ENCODE assay signal across 16 cellular contexts in the genomic region with DNA sequence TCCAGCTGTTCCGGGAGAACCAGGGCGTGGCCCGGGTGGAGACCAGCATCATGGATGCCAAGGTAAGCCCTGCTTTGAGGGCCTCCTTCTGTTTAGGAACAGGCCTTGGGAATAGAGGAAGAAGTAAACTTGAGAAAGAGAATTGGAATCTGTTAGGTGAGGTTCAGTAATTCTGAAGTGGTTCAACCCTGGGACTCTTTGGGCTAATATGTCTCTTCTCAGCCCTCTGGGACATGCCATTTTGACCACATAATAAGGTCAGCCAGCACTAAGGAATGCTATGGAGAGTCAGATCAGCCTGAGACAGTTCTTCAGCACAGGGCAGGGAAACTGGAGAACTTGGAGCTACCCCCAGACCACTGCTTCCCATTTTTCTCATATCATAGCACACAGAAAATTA.
"Had no signal": no experiment of that assay in that cellular context is flagged by ENCODE, and none has a peak within 500 bp of the region (broad histone marks: within the 10 kb centered on the region; RNA-seq: fewer than 3 reads in every experiment).

No MANE protein-coding gene starts in this region.

- H3K9me3 ChIP-seq: heart left ventricle, right atrium auricular region, tibial nerve, vagina had no signal

- ATAC-seq: activated CD4-positive, CD25-positive, alpha-beta regulatory T cell treated with anti-CD3 and anti-CD28 coated beads, Interleukin-2, amount 50 U/mL, for 24 hours; effector memory CD8-positive, alpha-beta T cell; heart left ventricle; naive thymus-derived CD8-positive, alpha-beta T cell had no signal

- DNase-seq: activated naive CD8-positive, alpha-beta T cell treated with anti-CD3 and anti-CD28 coated beads for 36 hours; cerebellar nuclear complex; effector memory CD8-positive, alpha-beta T cell; heart left ventricle; naive thymus-derived CD8-positive, alpha-beta T cell; nucleus accumbens; stimulated activated CD4-positive, alpha-beta T cell treated with anti-CD3 and anti-CD28 coated beads, Interleukin-15, amount 100 ng/mL, for 24 hours; stimulated activated CD4-positive, alpha-beta T cell treated with anti-CD3 and anti-CD28 coated beads, Interleukin-4, amount 100 ng/mL, for 1 hour; stimulated activated naive CD4-positive, alpha-beta T cell had no signal

- H3K27me3 ChIP-seq: right atrium auricular region, vagina had no signal

- H3K4me3 ChIP-seq: heart left ventricle, lung, right atrium auricular region, skin epidermis, tibial nerve, vagina had no signal

- H3K27ac Mint-ChIP-seq: activated naive CD8-positive, alpha-beta T cell treated with anti-CD3 and anti-CD28 coated beads for 36 hours; activated T-helper 1 cell treated with anti-CD3 and anti-CD28 coated beads, Interleukin-12 subunit alpha, Interleukin-12 subunit beta, Interleukin-2, Interleukin-4 antibody, amounts not matched to agents 30 ng/mL and 10 ng/mL and 1 ng/mL, durations not matched to agents 14 hours and 24 hours and 36 hours; naive thymus-derived CD8-positive, alpha-beta T cell had no signal

- H3K27me3 Mint-ChIP-seq: effector memory CD8-positive, alpha-beta T cell had no signal

- H3K27ac ChIP-seq: heart left ventricle, right atrium auricular region, skin epidermis, tibial nerve, vagina had no signal

- H3K36me3 ChIP-seq: heart left ventricle, right atrium auricular region, tibial nerve, vagina had no signal

- H3K4me3 Mint-ChIP-seq: activated naive CD8-positive, alpha-beta T cell treated with anti-CD3 and anti-CD28 coated beads for 36 hours; activated T-helper 1 cell treated with anti-CD3 and anti-CD28 coated beads, Interleukin-12 subunit alpha, Interleukin-12 subunit beta, Interleukin-2, Interleukin-4 antibody, amounts not matched to agents 30 ng/mL and 10 ng/mL and 1 ng/mL, durations not matched to agents 14 hours and 24 hours and 36 hours; effector memory CD8-positive, alpha-beta T cell; naive thymus-derived CD8-positive, alpha-beta T cell had no signal

- H3K36me3 Mint-ChIP-seq: activated naive CD8-positive, alpha-beta T cell treated with anti-CD3 and anti-CD28 coated beads for 36 hours; naive thymus-derived CD8-positive, alpha-beta T cell had no signal

- H3K9me3 Mint-ChIP-seq: activated naive CD8-positive, alpha-beta T cell treated with anti-CD3 and anti-CD28 coated beads for 36 hours; activated T-helper 1 cell treated with anti-CD3 and anti-CD28 coated beads, Interleukin-12 subunit alpha, Interleukin-12 subunit beta, Interleukin-2, Interleukin-4 antibody, amounts not matched to agents 30 ng/mL and 10 ng/mL and 1 ng/mL, durations not matched to agents 14 hours and 24 hours and 36 hours; effector memory CD8-positive, alpha-beta T cell; naive thymus-derived CD8-positive, alpha-beta T cell had no signal

- H3K4me1 ChIP-seq: heart left ventricle, right atrium auricular region, tibial nerve, vagina had no signal

- H3K4me1 Mint-ChIP-seq: activated naive CD8-positive, alpha-beta T cell treated with anti-CD3 and anti-CD28 coated beads for 36 hours; naive thymus-derived CD8-positive, alpha-beta T cell had no signal
